ENCODE assay signal across 8 cellular contexts in genomic region chr10:11612004-11613001, GRCh38. TPM values are rescaled to one million over a fixed set of nuclear protein-coding genes. Genes with fewer than 3 reads are reported as not detected.
DNase-seq lines count a peak whose midpoint lies in the region; ATAC-seq, FAIRE-seq and TF ChIP-seq lines count a peak whose summit lies in the region.

No MANE protein-coding gene starts in this region.

- peak; percentile 46 for DNase-seq in CD1c-positive myeloid dendritic cell (ENCODE audit: extremely low spot score)
- peak; percentile 56 for DNase-seq in HT-29 (ENCODE audit: low spot score)
- DNase-seq in activated CD8-positive, alpha-beta T cell treated with anti-CD3 and anti-CD28 coated beads, Interleukin-2, amount 10 ng/mL, durations not matched to agents 7 days and 5 days = no peak
- DNase-seq in right atrium auricular region (ENCODE audit: low spot score) = no peak
- DNase-seq in sigmoid colon = no peak
- no peak for DNase-seq in HTR-8/SVneo (ENCODE audit: insufficient read length, low spot score)
- no peak for DNase-seq in NCI-H2081 (lab: John Stamatoyannopoulos, UW)

- peaks cover 12% of the 10 kb centered on the region for H3K9me3 Mint-ChIP-seq in activated CD8-positive, alpha-beta T cell treated with anti-CD3 and anti-CD28 coated beads, Interleukin-2, amount 10 ng/mL, durations not matched to agents 7 days and 5 days (ENCODE audit: insufficient read depth)

- no peak for FAIRE-seq in HTR-8/SVneo (lab: Jason Lieb, UNC)

- peak; percentile 32 for ATAC-seq in activated CD8-positive, alpha-beta T cell treated with anti-CD3 and anti-CD28 coated beads, Interleukin-2, amount 10 ng/mL, durations not matched to agents 7 days and 5 days
- no peak for ATAC-seq in GM21576 (IDR thresholded peaks at IDR 0.05; ENCODE audit: unreplicated experiment)

- intact Hi-C loops in sigmoid colon (cut with DNase I) = loop anchor here (5.0 kb wide), 1 partner anchor 85 kb away; no protein-coding TSS in a partner anchor

- peaks cover 6% of the 10 kb centered on the region for H3K36me3 Mint-ChIP-seq in activated CD8-positive, alpha-beta T cell treated with anti-CD3 and anti-CD28 coated beads, Interleukin-2, amount 10 ng/mL, durations not matched to agents 7 days and 5 days (ENCODE audit: low read depth)

- peak overlapping the region; percentile 79 to 87 for H3K27ac ChIP-seq in right atrium auricular region
- H3K27ac ChIP-seq in sigmoid colon = peak overlapping the region; percentile 86 to 92 (median 89)

- H3K4me1 ChIP-seq in right atrium auricular region = peaks cover 0 to 17% of the 10 kb centered on the region in 2 donors
- H3K4me1 ChIP-seq in sigmoid colon = peaks cover 0 to 24% (median 14%) of the 10 kb centered on the region in 4 donors

- peak overlapping the region; percentile 91 to 95 for H3K4me3 ChIP-seq in right atrium auricular region
- peak overlapping the region; percentile 70 to 98 (median 85) for H3K4me3 ChIP-seq in sigmoid colon

- H3K36me3 ChIP-seq in right atrium auricular region (no peaks in the 10 kb centered on the region), sigmoid colon (no peaks in the 10 kb centered on the region)

- CTCF ChIA-PET in activated CD8-positive, alpha-beta T cell treated with anti-CD3 and anti-CD28 coated beads, Interleukin-2, amount 10 ng/mL, durations not matched to agents 7 days and 5 days (lab: Charles Lee) = interaction anchor here (1.4 kb wide), 1 partner anchor 73 kb away, joined by 4 read pairs; no protein-coding TSS in a partner anchor

- H3K27me3 Mint-ChIP-seq in activated CD8-positive, alpha-beta T cell treated with anti-CD3 and anti-CD28 coated beads, Interleukin-2, amount 10 ng/mL, durations not matched to agents 7 days and 5 days (ENCODE audit: low read depth) = peaks cover 35% of the 10 kb centered on the region

- H3K27ac Mint-ChIP-seq in activated CD8-positive, alpha-beta T cell treated with anti-CD3 and anti-CD28 coated beads, Interleukin-2, amount 10 ng/mL, durations not matched to agents 7 days and 5 days = peak overlapping the region; percentile 79

- no peak for TF ChIP-seq CTCF in right atrium auricular region (IDR thresholded peaks at IDR 0.05)
- no peak for TF ChIP-seq CTCF in sigmoid colon (IDR thresholded peaks at IDR 0.05)

- no peak for TF ChIP-seq EP300 in sigmoid colon (IDR thresholded peaks at IDR 0.05)

- 3 to 13% methylated on average over 12 of the region's 12 CpGs for WGBS in sigmoid colon, 2 donors

- peaks cover 47% of the 10 kb centered on the region for H3K4me1 Mint-ChIP-seq in activated CD8-positive, alpha-beta T cell treated with anti-CD3 and anti-CD28 coated beads, Interleukin-2, amount 10 ng/mL, durations not matched to agents 7 days and 5 days (ENCODE audit: low read depth)

- no peak for TF ChIP-seq POLR2A in sigmoid colon (IDR thresholded peaks at IDR 0.05)

- H3K27me3 ChIP-seq in right atrium auricular region (no peaks in the 10 kb centered on the region), sigmoid colon (no peaks in the 10 kb centered on the region)

- POLR2A ChIA-PET in activated CD8-positive, alpha-beta T cell treated with anti-CD3 and anti-CD28 coated beads, Interleukin-2, amount 10 ng/mL, durations not matched to agents 7 days and 5 days (lab: Charles Lee) = no interaction called here

- peaks cover 0 to 2% of the 10 kb centered on the region in 2 donors for H3K9me3 ChIP-seq in right atrium auricular region
- peaks cover 0 to under 1% (median 0%) of the 10 kb centered on the region in 4 donors for H3K9me3 ChIP-seq in sigmoid colon

- H3K4me3 Mint-ChIP-seq in activated CD8-positive, alpha-beta T cell treated with anti-CD3 and anti-CD28 coated beads, Interleukin-2, amount 10 ng/mL, durations not matched to agents 7 days and 5 days = peak overlapping the region; percentile 83

RNA-seq across cellular contexts. Expression of gene USP6NL, which starts 0.9 kb away (rescaled TPM):
- 16.9 and 18.6 TPM in 2 replicates for total RNA-seq in HT-29 (2014; rRNA removed; shearing (Covaris generic))
- 1 to 10 TPM; 1.6 to 2.0 TPM for total RNA-seq in activated CD8-positive, alpha-beta T cell treated with anti-CD3 and anti-CD28 coated beads, Interleukin-2, amount 10 ng/mL, durations not matched to agents 7 days and 5 days
- 10 to 100 TPM in 1 of 2 donors, 1 to 10 TPM in 1; 9.6 to 10.5 TPM for total RNA-seq in right atrium auricular region
- total RNA-seq in sigmoid colon = 10 to 100 TPM; 10.3 to 11.4 (median 10.9) TPM
- 10 to 100 TPM in 2 of 3 donors, 1 to 10 TPM in 1; 9.2 to 10.8 (median 10.7) TPM for polyA plus RNA-seq in sigmoid colon

Comparison
In these comparisons a context has a peak if more than half of its experiments do, and no peak if none do; other contexts are left out.
1. DNase-seq: peak in CD1c-positive myeloid dendritic cell (single experiment) and HT-29 (single experiment); none in activated CD8-positive, alpha-beta T cell treated with anti-CD3 and anti-CD28 coated beads, Interleukin-2, amount 10 ng/mL, durations not matched to agents 7 days and 5 days (single experiment), right atrium auricular region (single experiment), sigmoid colon (single experiment), HTR-8/SVneo (single experiment) and NCI-H2081 (0 of 2).